ENCODE assay signal across 15 cellular contexts in the genomic region with DNA sequence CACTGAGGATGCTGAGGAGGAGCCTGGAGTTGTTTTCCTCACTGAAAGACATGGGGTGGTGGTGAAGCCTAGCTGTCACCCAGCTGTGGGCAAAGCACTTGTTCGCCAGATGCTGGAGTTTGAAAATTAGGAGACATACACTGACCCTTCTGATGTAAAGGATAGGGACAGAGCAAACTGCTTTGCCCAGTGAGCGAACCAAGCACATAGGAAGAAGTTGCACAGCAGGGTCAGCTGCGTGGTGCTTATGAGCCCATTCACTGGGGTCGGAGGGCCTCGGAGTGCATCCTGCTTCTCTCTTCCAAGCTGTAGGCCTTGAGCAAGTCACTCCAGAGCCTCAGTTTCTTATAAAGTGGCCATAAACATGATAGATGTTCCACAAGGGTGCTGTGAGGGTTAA. TPM values are rescaled to one million over a fixed set of nuclear protein-coding genes. Genes with fewer than 3 reads are reported as not detected.
A peak's percentile ranks its signal among the peaks of the same experiment; 100 is the strongest.
DNase-seq lines count a peak whose midpoint lies in the region; TF ChIP-seq lines count a peak whose summit lies in the region.
"Had no signal": no experiment of that assay in that cellular context is flagged by ENCODE, and none has a peak within 500 bp of the region (broad histone marks: within the 10 kb centered on the region; RNA-seq: fewer than 3 reads in every experiment).

No MANE protein-coding gene starts in this region.

- H3K9me3 ChIP-seq in mesenchymal stem cell (ENCODE audit: control insufficient read depth, low read length), result no peaks in the 10 kb centered on the region
- H3K9me3 ChIP-seq in effector memory CD4-positive, alpha-beta T cell (ENCODE audit: control insufficient read depth, low read length), result no peaks in the 10 kb centered on the region
- H3K9me3 ChIP-seq: A549, BLaER1 had no signal

- H3K9me3 Mint-ChIP-seq in activated naive CD8-positive, alpha-beta T cell (ENCODE audit: low read depth), result no peaks in the 10 kb centered on the region
- no peaks in the 10 kb centered on the region for H3K9me3 Mint-ChIP-seq in activated naive CD8-positive, alpha-beta T cell treated with anti-CD3 and anti-CD28 coated beads for 36 hours
- H3K9me3 Mint-ChIP-seq in activated T-helper 2 cell treated with anti-CD3 and anti-CD28 coated beads, Interferon-gamma antibody, Interleukin-2, Interleukin-4, amounts not matched to agents 10 μg/mL and 5 μg/mL and 100 μg/mL, durations not matched to agents 14 hours and 24 hours and 36 hours, result no peaks in the 10 kb centered on the region
- H3K9me3 Mint-ChIP-seq: CD8-positive, alpha-beta T cell; GM23338 had no signal

- H3K4ac ChIP-seq in mesenchymal stem cell (ENCODE audit: low read depth in 1 of 2, low read length in 2 of 2), result no peak overlapping the region

- peak overlapping the region; percentile 40 for H3K27ac ChIP-seq in RWPE1
- H3K27ac ChIP-seq in mesenchymal stem cell (ENCODE audit: low read length, poor library complexity, severe bottlenecking), result no peak overlapping the region
- H3K27ac ChIP-seq in effector memory CD4-positive, alpha-beta T cell (ENCODE audit: insufficient read depth, low read length, poor library complexity, severe bottlenecking), result no peak overlapping the region
- H3K27ac ChIP-seq: 22Rv1, A549, BLaER1 had no signal

- intact Hi-C loops in activated T-helper 2 cell treated with anti-CD3 and anti-CD28 coated beads, Interferon-gamma antibody, Interleukin-2, Interleukin-4, amounts not matched to agents 10 μg/mL and 5 μg/mL and 100 μg/mL, durations not matched to agents 14 hours and 24 hours and 36 hours (cut with micrococcal nuclease), result no loop called here

- WGBS in mesenchymal stem cell, result 97% methylated on average over 5 of the region's 5 CpGs

- no peak for DNase-seq in activated naive CD8-positive, alpha-beta T cell treated with anti-CD3 and anti-CD28 coated beads for 36 hours
- no peak for DNase-seq in RWPE1 (ENCODE audit: low spot score)
- DNase-seq in mesenchymal stem cell, result no peak
- no peak for DNase-seq in activated T-helper 2 cell treated with anti-CD3 and anti-CD28 coated beads, Interferon-gamma antibody, Interleukin-2, Interleukin-4, amounts not matched to agents 10 μg/mL and 5 μg/mL and 100 μg/mL, durations not matched to agents 14 hours and 24 hours and 36 hours (ENCODE audit: low spot score)
- DNase-seq in effector memory CD4-positive, alpha-beta T cell, result no peak
- DNase-seq in Ammon's horn (ENCODE audit: low spot score), result no peak
- DNase-seq: CD8-positive, alpha-beta T cell; DMS 273 treated with DMSO at 0.1 percent for 48 hours; EL; HCEC 1CT had no signal

- no peaks in the 10 kb centered on the region for H3K4me1 Mint-ChIP-seq in activated naive CD8-positive, alpha-beta T cell (ENCODE audit: low read depth)
- H3K4me1 Mint-ChIP-seq in activated naive CD8-positive, alpha-beta T cell treated with anti-CD3 and anti-CD28 coated beads for 36 hours, result no peaks in the 10 kb centered on the region
- no peaks in the 10 kb centered on the region for H3K4me1 Mint-ChIP-seq in activated T-helper 2 cell treated with anti-CD3 and anti-CD28 coated beads, Interferon-gamma antibody, Interleukin-2, Interleukin-4, amounts not matched to agents 10 μg/mL and 5 μg/mL and 100 μg/mL, durations not matched to agents 14 hours and 24 hours and 36 hours (ENCODE audit: low read depth)
- H3K4me1 Mint-ChIP-seq: GM23338 had no signal

- H3K27me3 ChIP-seq in mesenchymal stem cell (ENCODE audit: control insufficient read depth in 1 of 2, insufficient read depth in 1 of 2, low read length in 2 of 2), result no peaks in the 10 kb centered on the region
- H3K27me3 ChIP-seq in effector memory CD4-positive, alpha-beta T cell (replicated peaks; ENCODE audit: control insufficient read depth, insufficient read depth, low read length, poor library complexity, severe bottlenecking), result no peaks in the 10 kb centered on the region
- H3K27me3 ChIP-seq: BLaER1 had no signal

- no peak overlapping the region for H2AK5ac ChIP-seq in mesenchymal stem cell (ENCODE audit: low read length, severe bottlenecking)

- no peak overlapping the region for H2BK120ac ChIP-seq in mesenchymal stem cell (ENCODE audit: low read depth, low read length)

- H3K36me3 ChIP-seq in mesenchymal stem cell (ENCODE audit: control insufficient read depth in 1 of 2, insufficient read depth in 2 of 2, low read depth in 1 of 2, low read length in 2 of 2), result peaks cover 25 to 97% of the 10 kb centered on the region in 2 experiments
- peaks cover 53% of the 10 kb centered on the region for H3K36me3 ChIP-seq in effector memory CD4-positive, alpha-beta T cell (ENCODE audit: control insufficient read depth, insufficient read depth, low read length)

- H2BK15ac ChIP-seq in mesenchymal stem cell (ENCODE audit: low read depth, poor library complexity, severe bottlenecking), result peak overlapping the region; percentile 83

- H3K4me2 ChIP-seq in mesenchymal stem cell (ENCODE audit: low read length, poor library complexity, severe bottlenecking), result no peak overlapping the region
- H3K4me2 ChIP-seq: A549, BLaER1, GM23338 had no signal

- no peak overlapping the region for H4K8ac ChIP-seq in mesenchymal stem cell (ENCODE audit: low read length)

- peaks cover 29% of the 10 kb centered on the region for H3K36me3 Mint-ChIP-seq in activated naive CD8-positive, alpha-beta T cell
- peaks cover 39% of the 10 kb centered on the region for H3K36me3 Mint-ChIP-seq in activated naive CD8-positive, alpha-beta T cell treated with anti-CD3 and anti-CD28 coated beads for 36 hours
- peaks cover 81% of the 10 kb centered on the region for H3K36me3 Mint-ChIP-seq in activated T-helper 2 cell treated with anti-CD3 and anti-CD28 coated beads, Interferon-gamma antibody, Interleukin-2, Interleukin-4, amounts not matched to agents 10 μg/mL and 5 μg/mL and 100 μg/mL, durations not matched to agents 14 hours and 24 hours and 36 hours (ENCODE audit: low read depth)

- CTCF ChIA-PET in RWPE1 (lab: Yijun Ruan, JAX), result interaction anchor here (0.7 kb wide), 1 partner anchor 173 kb away, joined by 4 read pairs; no protein-coding TSS in a partner anchor

- H2BK5ac ChIP-seq in mesenchymal stem cell (ENCODE audit: low read depth, low read length, poor library complexity, severe bottlenecking), result no peak overlapping the region

- peaks cover 4% of the 10 kb centered on the region for H3K4me1 ChIP-seq in mesenchymal stem cell (ENCODE audit: control insufficient read depth, insufficient read depth, low read depth, low read length)
- no peaks in the 10 kb centered on the region for H3K4me1 ChIP-seq in effector memory CD4-positive, alpha-beta T cell (ENCODE audit: control insufficient read depth, insufficient read depth, low read length, poor library complexity, severe bottlenecking)

- peak overlapping the region; percentile 73 for H3K27ac Mint-ChIP-seq in activated naive CD8-positive, alpha-beta T cell
- H3K27ac Mint-ChIP-seq in activated naive CD8-positive, alpha-beta T cell treated with anti-CD3 and anti-CD28 coated beads for 36 hours, result no peak overlapping the region
- no peak overlapping the region for H3K27ac Mint-ChIP-seq in activated T-helper 2 cell treated with anti-CD3 and anti-CD28 coated beads, Interferon-gamma antibody, Interleukin-2, Interleukin-4, amounts not matched to agents 10 μg/mL and 5 μg/mL and 100 μg/mL, durations not matched to agents 14 hours and 24 hours and 36 hours
- H3K27ac Mint-ChIP-seq: CD8-positive, alpha-beta T cell; GM23338 had no signal

- H3K27me3 Mint-ChIP-seq in activated naive CD8-positive, alpha-beta T cell, result no peaks in the 10 kb centered on the region
- H3K27me3 Mint-ChIP-seq in activated naive CD8-positive, alpha-beta T cell treated with anti-CD3 and anti-CD28 coated beads for 36 hours, result no peaks in the 10 kb centered on the region
- H3K27me3 Mint-ChIP-seq in activated T-helper 2 cell treated with anti-CD3 and anti-CD28 coated beads, Interferon-gamma antibody, Interleukin-2, Interleukin-4, amounts not matched to agents 10 μg/mL and 5 μg/mL and 100 μg/mL, durations not matched to agents 14 hours and 24 hours and 36 hours (ENCODE audit: low read depth), result no peaks in the 10 kb centered on the region

- H4K91ac ChIP-seq in mesenchymal stem cell (ENCODE audit: low read length), result no peak overlapping the region

- no peak overlapping the region for H3K4me3 ChIP-seq in mesenchymal stem cell (ENCODE audit: insufficient read depth in 1 of 2, low read depth in 1 of 2, low read length in 2 of 2)
- H3K4me3 ChIP-seq in effector memory CD4-positive, alpha-beta T cell (ENCODE audit: insufficient read depth, low read depth, low read length, poor library complexity, severe bottlenecking), result no peak overlapping the region
- H3K4me3 ChIP-seq: A549, BLaER1, GM23338 had no signal

- no peak overlapping the region for H2AFZ ChIP-seq in mesenchymal stem cell (ENCODE audit: low read depth, low read length)
- H2AFZ ChIP-seq: GM23338 had no signal

- TF ChIP-seq CTCF in RWPE1 (conservative IDR thresholded peaks at IDR 0.05; ENCODE audit: low read depth), result no peak

- no peak overlapping the region for H3K4me3 Mint-ChIP-seq in activated naive CD8-positive, alpha-beta T cell
- H3K4me3 Mint-ChIP-seq in activated naive CD8-positive, alpha-beta T cell treated with anti-CD3 and anti-CD28 coated beads for 36 hours, result no peak overlapping the region
- H3K4me3 Mint-ChIP-seq in activated T-helper 2 cell treated with anti-CD3 and anti-CD28 coated beads, Interferon-gamma antibody, Interleukin-2, Interleukin-4, amounts not matched to agents 10 μg/mL and 5 μg/mL and 100 μg/mL, durations not matched to agents 14 hours and 24 hours and 36 hours (ENCODE audit: low read depth), result no peak overlapping the region
- H3K4me3 Mint-ChIP-seq: CD8-positive, alpha-beta T cell; GM23338 had no signal

- POLR2A ChIA-PET in RWPE1 (lab: Yijun Ruan, JAX; ENCODE audit: low non-redundant PET), result no interaction called here

- no peak overlapping the region for H3K9ac ChIP-seq in mesenchymal stem cell (ENCODE audit: low read length)
- H3K9ac ChIP-seq: BLaER1 had no signal

- no peak overlapping the region for H2BK12ac ChIP-seq in mesenchymal stem cell (ENCODE audit: low read length in 2 of 2)

- no peak overlapping the region for H3K18ac ChIP-seq in mesenchymal stem cell (ENCODE audit: low read depth in 1 of 2, low read length in 2 of 2)

- no peak overlapping the region for H3K14ac ChIP-seq in mesenchymal stem cell (ENCODE audit: low read length in 2 of 2)

- H3K23ac ChIP-seq in mesenchymal stem cell (ENCODE audit: low read length in 2 of 2), result no peak overlapping the region

- no peaks in the 10 kb centered on the region for H3K79me1 ChIP-seq in mesenchymal stem cell (replicated peaks; ENCODE audit: low read length, poor library complexity, severe bottlenecking)

RNA-seq across cellular contexts. Expression of gene HK2, which starts 50.9 kb away (rescaled TPM):
- 100 to 1,000 TPM; 101 to 102 TPM for total RNA-seq in activated naive CD8-positive, alpha-beta T cell treated with anti-CD3 and anti-CD28 coated beads for 36 hours
- polyA plus RNA-seq in mesenchymal stem cell (2013, experiment 1 of 2), result 12.1 TPM
- 11.3 TPM for polyA plus RNA-seq in mesenchymal stem cell (2013, experiment 2 of 2)
- 102 TPM in 2 replicates for total RNA-seq in activated T-helper 2 cell treated with anti-CD3 and anti-CD28 coated beads, Interferon-gamma antibody, Interleukin-2, Interleukin-4, amounts not matched to agents 10 μg/mL and 5 μg/mL and 100 μg/mL, durations not matched to agents 14 hours and 24 hours and 36 hours
